ENCODE assay signal across 1 cellular context in the genomic region with DNA sequence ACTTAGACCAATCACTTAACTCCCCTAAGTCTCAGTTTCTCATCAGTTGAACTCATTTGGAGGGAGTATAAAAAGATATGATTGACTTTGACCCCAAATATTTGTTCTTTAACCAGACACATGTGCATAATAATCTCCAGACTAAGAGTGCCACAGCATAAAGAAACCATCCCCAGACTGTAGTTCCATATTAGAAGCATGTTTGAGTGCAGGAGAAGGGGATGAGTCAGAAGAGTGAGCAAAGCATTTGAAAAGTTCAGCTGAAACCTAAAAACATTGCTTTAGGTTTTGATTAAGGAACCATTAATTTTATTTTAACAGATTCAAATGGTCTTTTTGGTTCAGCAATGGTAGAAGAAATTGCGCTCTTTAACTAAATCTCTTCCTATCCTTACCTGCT.
TF ChIP-seq lines count a peak whose summit lies in the region.

No MANE protein-coding gene starts in this region.

TF ChIP-seq in SK-N-SH, 30 proteins besides CTCF, POLR2A, EP300 and RAD21 (continued from another document):
- TF ChIP-seq MEF2A (IDR thresholded peaks at IDR 0.05; ENCODE audit: borderline replicate concordance, low read depth) (no peak), MXI1 (IDR thresholded peaks at IDR 0.05; ENCODE audit: low read depth, low read length) (no peak), TCF12 (IDR thresholded peaks at IDR 0.05) (no peak), CHD2 (IDR thresholded peaks at IDR 0.05; ENCODE audit: low read length, partially characterized antibody) (no peak), ZBTB33 (IDR thresholded peaks at IDR 0.05; ENCODE audit: borderline replicate concordance, low read depth) (no peak), RXRA (IDR thresholded peaks at IDR 0.05; ENCODE audit: borderline replicate concordance, low read depth) (no peak)
